ENCODE assay signal across 8 cellular contexts in genomic region chr11:27473017-27473406, GRCh38. TPM values are rescaled to one million over a fixed set of nuclear protein-coding genes. Genes with fewer than 3 reads are reported as not detected.
A peak's percentile ranks its signal among the peaks of the same experiment; 100 is the strongest.
DNase-seq lines count a peak whose midpoint lies in the region; ATAC-seq and TF ChIP-seq lines count a peak whose summit lies in the region.

No MANE protein-coding gene starts in this region.

- peaks cover 36% of the 10 kb centered on the region for H3K4me1 Mint-ChIP-seq in GM23338
- H3K4me1 Mint-ChIP-seq in activated CD4-positive, alpha-beta memory T cell treated with anti-CD3 and anti-CD28 coated beads for 36 hours (ENCODE audit: low read depth), result peaks cover 16% of the 10 kb centered on the region

- no peaks in the 10 kb centered on the region for H3K9me2 ChIP-seq in GM23338 (ENCODE audit: insufficient read depth)

- peaks cover 30% of the 10 kb centered on the region for H3K4me1 ChIP-seq in GM23338 (ENCODE audit: insufficient read depth)
- H3K4me1 ChIP-seq in heart left ventricle, result peaks cover 0 to 34% (median 18%) of the 10 kb centered on the region in 12 donors

- 0 out of 3 replicates have a peak, but pooled peaks cover 4% of the 10 kb centered on the region for H3K9me3 Mint-ChIP-seq in GM23338
- no peaks in the 10 kb centered on the region for H3K9me3 Mint-ChIP-seq in activated CD4-positive, alpha-beta memory T cell treated with anti-CD3 and anti-CD28 coated beads for 36 hours

- ATAC-seq in GM23338 (peak; percentile 1; the same call in 1 of the 3 replicates), heart left ventricle (peak in 3 of 4 donors; percentile 2 to 11 (median 7)), HG03571 (IDR thresholded peaks at IDR 0.05; ENCODE audit: unreplicated experiment) (no peak)

- peaks cover 26% of the 10 kb centered on the region for H4K20me1 ChIP-seq in GM23338 (replicated peaks; ENCODE audit: insufficient read depth)

- H3K36me3 ChIP-seq in GM23338 (ENCODE audit: insufficient read depth) (no peaks in the 10 kb centered on the region), heart left ventricle (no peaks in the 10 kb centered on the region)

- H3F3A ChIP-seq in GM23338 (replicated peaks; ENCODE audit: low read depth), result 0 out of 2 replicates have a peak, but pooled peaks cover 4% of the 10 kb centered on the region

- TF ChIP-seq CTCF in GM23338 (conservative IDR thresholded peaks at IDR 0.05; ENCODE audit: low read depth in 2 of 2), result no peak
- TF ChIP-seq CTCF in heart left ventricle (IDR thresholded peaks at IDR 0.05), result no peak
- TF ChIP-seq CTCF in lower leg skin (IDR thresholded peaks at IDR 0.05), result no peak

- POLR2A ChIA-PET in activated CD4-positive, alpha-beta memory T cell treated with anti-CD3 and anti-CD28 coated beads for 36 hours (lab: Charles Lee), result interaction anchor here (0.6 kb wide), 1 partner anchor 34 kb away, joined by 3 read pairs; no protein-coding TSS in a partner anchor

- H3K36me3 Mint-ChIP-seq in GM23338 (ENCODE audit: low read depth), result no peaks in the 10 kb centered on the region; the same call in 2 of the 3 replicates
- H3K36me3 Mint-ChIP-seq in activated CD4-positive, alpha-beta memory T cell treated with anti-CD3 and anti-CD28 coated beads for 36 hours, result no peaks in the 10 kb centered on the region

- H3K4me3 ChIP-seq in GM23338 (peak overlapping the region; percentile 50), heart left ventricle (peak overlapping the region in 9 of 12 donors; percentile 59 to 99 (median 79)), lower leg skin (ENCODE audit: low read depth, poor library complexity, severe bottlenecking) (no peak overlapping the region)

- H3K27ac Mint-ChIP-seq in GM23338, result no peak overlapping the region
- no peak overlapping the region for H3K27ac Mint-ChIP-seq in activated CD4-positive, alpha-beta memory T cell treated with anti-CD3 and anti-CD28 coated beads for 36 hours

- H3K27me3 ChIP-seq in GM23338 (ENCODE audit: insufficient read depth) (no peaks in the 10 kb centered on the region), heart left ventricle (no peaks in the 10 kb centered on the region)

- peaks cover 37% of the 10 kb centered on the region for H3K79me2 ChIP-seq in GM23338 (replicated peaks; ENCODE audit: insufficient read depth)

- H3K4me3 Mint-ChIP-seq in GM23338, result peak overlapping the region; percentile 92
- H3K4me3 Mint-ChIP-seq in activated CD4-positive, alpha-beta memory T cell treated with anti-CD3 and anti-CD28 coated beads for 36 hours, result peak overlapping the region; percentile 86

- H2AFZ ChIP-seq in GM23338, result peak overlapping the region; percentile 15; the same call in 1 of the 2 replicates

- DNase-seq in GM23338 (ENCODE audit: low spot score) (no peak), heart left ventricle (no peak), renal cortical epithelial cell (ENCODE audit: low read depth) (peak; percentile 51), posterior cingulate gyrus (no peak), COLO668 (lab: John Stamatoyannopoulos, UW; ENCODE audit: unreplicated experiment) (no peak), lower leg skin (ENCODE audit: low spot score in 2 of 2) (no peak)
- DNase-seq in activated CD4-positive, alpha-beta memory T cell treated with anti-CD3 and anti-CD28 coated beads for 36 hours, result no peak

- 4 to 20% (median 8%) methylated on average over 8 to 9 of the region's 9 CpGs for WGBS in heart left ventricle, 4 donors
- 3 to 6% methylated on average over 9 of the region's 9 CpGs for WGBS in lower leg skin, 2 donors

- H3K27ac ChIP-seq in GM23338 (ENCODE audit: low read depth), result peak overlapping the region; percentile 75
- peak overlapping the region in 7 of 12 donors; percentile 8 to 93 (median 43) for H3K27ac ChIP-seq in heart left ventricle

- intact Hi-C loops in activated CD4-positive, alpha-beta memory T cell treated with anti-CD3 and anti-CD28 coated beads for 36 hours (cut with micrococcal nuclease), result no loop called here
- intact Hi-C loops in heart left ventricle (cut with DNase I) (loop anchor here in 8 of 10 donors (2.0 to 10.0 kb wide), 6 partner anchors 34 to 108 kb away; partner anchors contain the start of genes CCDC34 (in 3 of the 8) and LIN7C (in 1 of the 8)), posterior cingulate gyrus (cut with DNase I) (loop anchor here (5.0 kb wide), 1 partner anchor 111 kb away; the partner anchor contains the start of gene CCDC34), lower leg skin (cut with DNase I; ENCODE audit: low total_unique reads) (no loop called here)

- H3K27me3 Mint-ChIP-seq in GM23338 (ENCODE audit: insufficient read depth, low read depth, poor library complexity), result peaks cover 5% of the 10 kb centered on the region
- H3K27me3 Mint-ChIP-seq in activated CD4-positive, alpha-beta memory T cell treated with anti-CD3 and anti-CD28 coated beads for 36 hours, result peaks cover 18% of the 10 kb centered on the region

- TF ChIP-seq POLR2A in heart left ventricle (IDR thresholded peaks at IDR 0.05) (no peak), lower leg skin (IDR thresholded peaks at IDR 0.05) (no peak)

- H3K4me2 ChIP-seq in GM23338, result peak overlapping the region; percentile 75

- CTCF ChIA-PET in activated CD4-positive, alpha-beta memory T cell treated with anti-CD3 and anti-CD28 coated beads for 36 hours (lab: Charles Lee), result interaction anchor here (0.8 to 2.4 kb wide), 5 partner anchors 11 to 289 kb away, joined by 3 to 12 read pairs (median 4); no protein-coding TSS in a partner anchor

- H3K9me3 ChIP-seq in heart left ventricle, result no peaks in the 10 kb centered on the region

RNA-seq across cellular contexts. Expression of gene LGR4, which starts 0.4 kb away (rescaled TPM):
- total RNA-seq in GM23338 (2014; rRNA removed; shearing (Covaris generic)), result 91.7 and 99.6 TPM in 2 replicates
- polyA plus RNA-seq in GM23338 (2016; fragmentation: Nextera tagmentation; extraction: Ambion mirVana) (21.2 and 22.6 TPM in 2 replicates), heart left ventricle (10 to 100 TPM in 1 of 2 donors, 1 to 10 TPM in 1; 7.4 to 12.3 TPM)
- under 1 TPM; 0.22 to 0.67 TPM for total RNA-seq in activated CD4-positive, alpha-beta memory T cell treated with anti-CD3 and anti-CD28 coated beads for 36 hours
- total RNA-seq in heart left ventricle (10 to 100 TPM; 15.5 to 39.1 (median 28.8) TPM), renal cortical epithelial cell (86.7 and 151 TPM in 2 replicates), lower leg skin (10 to 100 TPM; 32.0 to 70.2 (median 50.4) TPM)

RNA-seq across cellular contexts. Expression of gene LIN7C, which starts 33.6 kb away (rescaled TPM):
- total RNA-seq in GM23338 (2014; rRNA removed; shearing (Covaris generic)), result 61.0 and 65.6 TPM in 2 replicates
- 18.3 and 22.5 TPM in 2 replicates for polyA plus RNA-seq in GM23338 (2016; fragmentation: Nextera tagmentation; extraction: Ambion mirVana)
- 10 to 100 TPM; 27.6 to 28.7 TPM for total RNA-seq in activated CD4-positive, alpha-beta memory T cell treated with anti-CD3 and anti-CD28 coated beads for 36 hours
- total RNA-seq in heart left ventricle, result 10 to 100 TPM; 13.2 to 24.1 (median 16.6) TPM
- 1 to 10 TPM; 5.0 to 5.6 TPM for polyA plus RNA-seq in heart left ventricle
- total RNA-seq in renal cortical epithelial cell, result 48.8 and 80.7 TPM in 2 replicates
- total RNA-seq in lower leg skin, result 10 to 100 TPM; 29.2 to 35.6 (median 34.5) TPM

Comparison
In these comparisons a context has a peak if more than half of its experiments do, and no peak if none do; other contexts are left out.
1. RNA of gene LGR4, which starts 0.4 kb away (total RNA-seq): 86.7 to 151 TPM in renal cortical epithelial cell, 91.7 to 99.6 TPM in GM23338, 32.0 to 70.2 TPM in lower leg skin and 15.5 to 39.1 TPM in heart left ventricle; 0.22 to 0.67 TPM in activated CD4-positive, alpha-beta memory T cell treated with anti-CD3 and anti-CD28 coated beads for 36 hours; every median in the first group is over 4 times any median in the second.
2. intact Hi-C loops: an anchor here in heart left ventricle (2.0 to 10.0 kb wide) and posterior cingulate gyrus (5.0 kb wide); none called in activated CD4-positive, alpha-beta memory T cell treated with anti-CD3 and anti-CD28 coated beads for 36 hours and lower leg skin.